Comparison of ENCODE assay signal across 38 cellular contexts in the genomic region with DNA sequence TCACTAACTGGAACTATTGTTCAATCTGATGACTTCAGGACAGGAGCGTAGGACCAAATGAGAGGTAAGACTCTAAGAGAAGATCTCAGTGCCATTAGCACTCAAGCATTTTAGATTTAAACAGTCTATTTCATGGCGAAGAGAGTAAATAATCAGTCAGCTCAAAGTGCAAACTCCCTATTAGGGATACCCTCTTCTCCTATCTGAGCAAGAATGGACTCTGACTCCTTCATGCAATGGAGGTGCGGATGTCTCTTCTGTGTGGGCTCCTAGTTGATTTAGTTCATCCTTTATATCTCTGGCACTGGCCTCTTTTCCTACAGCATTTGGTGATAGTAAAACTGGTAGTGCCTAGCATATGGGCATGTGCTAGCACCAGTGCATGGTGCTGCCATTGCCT.
"Had no signal": no experiment of that assay in that cellular context is flagged by ENCODE, and none has a peak within 500 bp of the region (broad histone marks: within the 10 kb centered on the region; RNA-seq: fewer than 3 reads in every experiment).

No MANE protein-coding gene starts in this region.

- H3K4me1 ChIP-seq: adrenal gland, ascending aorta, breast epithelium had no signal

- H3K4me3 Mint-ChIP-seq: activated naive CD4-positive, alpha-beta T cell treated with anti-CD3 and anti-CD28 coated beads for 36 hours; activated naive CD4-positive, alpha-beta T cell treated with anti-CD3 and anti-CD28 coated beads, Interleukin-2, amount 10 ng/mL, durations not matched to agents 7 days and 5 days; activated naive CD4-positive, alpha-beta T cell treated with anti-CD3 and anti-CD28 coated beads, Interleukin-2, amount 50 U/mL, for 24 hours; activated naive CD8-positive, alpha-beta T cell; activated naive CD8-positive, alpha-beta T cell treated with anti-CD3 and anti-CD28 coated beads for 36 hours; activated naive CD8-positive, alpha-beta T cell treated with anti-CD3 and anti-CD28 coated beads, Interleukin-2, amount 10 ng/mL, durations not matched to agents 7 days and 5 days; activated naive CD8-positive, alpha-beta T cell treated with anti-CD3 and anti-CD28 coated beads, Interleukin-2, amount 50 U/mL, for 24 hours; activated T-cell treated with anti-CD3 and anti-CD28 coated beads, Interleukin-2, amount 50 U/mL, for 24 hours; activated T-cell treated with anti-CD3 and anti-CD28 coated beads, Interleukin-2, amount 50 U/mL, for 4 hours; activated T-cell treated with anti-CD3 and anti-CD28 coated beads, Interleukin-2, amount 50 U/mL, for 72 hours; activated T-helper 1 cell treated with anti-CD3 and anti-CD28 coated beads, Interleukin-12 subunit alpha, Interleukin-12 subunit beta, Interleukin-2, Interleukin-4 antibody, amounts not matched to agents 30 ng/mL and 10 ng/mL and 1 ng/mL, durations not matched to agents 14 hours and 24 hours and 36 hours; activated T-helper 17 cell treated with anti-CD3 and anti-CD28 coated beads, Interleukin-2, amount 50 U/mL, for 72 hours; brain; central memory CD8-positive, alpha-beta T cell had no signal

- H3K9me3 Mint-ChIP-seq: activated naive CD4-positive, alpha-beta T cell treated with anti-CD3 and anti-CD28 coated beads, Interleukin-2, amount 50 U/mL, for 24 hours; activated naive CD8-positive, alpha-beta T cell treated with anti-CD3 and anti-CD28 coated beads, Interleukin-2, amount 10 ng/mL, durations not matched to agents 7 days and 5 days; activated T-cell treated with anti-CD3 and anti-CD28 coated beads, Interleukin-2, amount 50 U/mL, for 4 hours; activated T-cell treated with anti-CD3 and anti-CD28 coated beads, Interleukin-2, amount 50 U/mL, for 72 hours; activated T-helper 1 cell treated with anti-CD3 and anti-CD28 coated beads, Interleukin-12 subunit alpha, Interleukin-12 subunit beta, Interleukin-2, Interleukin-4 antibody, amounts not matched to agents 30 ng/mL and 10 ng/mL and 1 ng/mL, durations not matched to agents 14 hours and 24 hours and 36 hours; activated T-helper 17 cell treated with anti-CD3 and anti-CD28 coated beads, Interleukin-2, amount 50 U/mL, for 72 hours; central memory CD8-positive, alpha-beta T cell had no signal

- H3K27ac ChIP-seq: adrenal gland, ascending aorta, body of pancreas, brain microvascular endothelial cell, breast epithelium, cardiac muscle cell had no signal

- H3K27me3 ChIP-seq: adrenal gland, ascending aorta, body of pancreas, brain microvascular endothelial cell, breast epithelium, cardiac muscle cell had no signal

- H3K27me3 Mint-ChIP-seq: activated naive CD4-positive, alpha-beta T cell treated with anti-CD3 and anti-CD28 coated beads, Interleukin-2, amount 10 ng/mL, durations not matched to agents 7 days and 5 days; activated naive CD4-positive, alpha-beta T cell treated with anti-CD3 and anti-CD28 coated beads, Interleukin-2, amount 50 U/mL, for 24 hours; activated naive CD8-positive, alpha-beta T cell; activated naive CD8-positive, alpha-beta T cell treated with anti-CD3 and anti-CD28 coated beads for 36 hours; activated naive CD8-positive, alpha-beta T cell treated with anti-CD3 and anti-CD28 coated beads, Interleukin-2, amount 10 ng/mL, durations not matched to agents 7 days and 5 days; activated naive CD8-positive, alpha-beta T cell treated with anti-CD3 and anti-CD28 coated beads, Interleukin-2, amount 50 U/mL, for 24 hours; activated T-cell treated with anti-CD3 and anti-CD28 coated beads, Interleukin-2, amount 50 U/mL, for 24 hours; activated T-helper 17 cell treated with anti-CD3 and anti-CD28 coated beads, Interleukin-2, amount 50 U/mL, for 72 hours; central memory CD8-positive, alpha-beta T cell had no signal

- H3K4me3 ChIP-seq: adrenal gland, ascending aorta, body of pancreas, breast epithelium, cardiac muscle cell had no signal

- FAIRE-seq: astrocyte had no signal

- H3K27ac Mint-ChIP-seq: activated naive CD4-positive, alpha-beta T cell treated with anti-CD3 and anti-CD28 coated beads for 36 hours; activated naive CD4-positive, alpha-beta T cell treated with anti-CD3 and anti-CD28 coated beads, Interleukin-2, amount 10 ng/mL, durations not matched to agents 7 days and 5 days; activated naive CD4-positive, alpha-beta T cell treated with anti-CD3 and anti-CD28 coated beads, Interleukin-2, amount 50 U/mL, for 24 hours; activated naive CD4-positive, alpha-beta T cell treated with anti-CD3 and anti-CD28 coated beads, Interleukin-2, amount 50 U/mL, for 72 hours; activated naive CD8-positive, alpha-beta T cell; activated naive CD8-positive, alpha-beta T cell treated with anti-CD3 and anti-CD28 coated beads for 36 hours; activated naive CD8-positive, alpha-beta T cell treated with anti-CD3 and anti-CD28 coated beads, Interleukin-2, amount 10 ng/mL, durations not matched to agents 7 days and 5 days; activated naive CD8-positive, alpha-beta T cell treated with anti-CD3 and anti-CD28 coated beads, Interleukin-2, amount 50 U/mL, for 24 hours; activated T-cell treated with anti-CD3 and anti-CD28 coated beads, Interleukin-2, amount 50 U/mL, for 24 hours; activated T-cell treated with anti-CD3 and anti-CD28 coated beads, Interleukin-2, amount 50 U/mL, for 72 hours; activated T-helper 1 cell treated with anti-CD3 and anti-CD28 coated beads, Interleukin-12 subunit alpha, Interleukin-12 subunit beta, Interleukin-2, Interleukin-4 antibody, amounts not matched to agents 30 ng/mL and 10 ng/mL and 1 ng/mL, durations not matched to agents 14 hours and 24 hours and 36 hours; activated T-helper 17 cell treated with anti-CD3 and anti-CD28 coated beads, Interleukin-2, amount 50 U/mL, for 72 hours; activated T-helper 2 cell treated with anti-CD3 and anti-CD28 coated beads, Interferon-gamma antibody, Interleukin-2, Interleukin-4, amounts not matched to agents 10 μg/mL and 5 μg/mL and 100 μg/mL, durations not matched to agents 14 hours and 24 hours and 36 hours; brain had no signal

- H3K36me3 ChIP-seq: adrenal gland, ascending aorta, brain microvascular endothelial cell, breast epithelium, cardiac muscle cell had no signal

- H3K9me3 ChIP-seq: adrenal gland, ascending aorta, body of pancreas had no signal

- H3K4me1 Mint-ChIP-seq: activated naive CD4-positive, alpha-beta T cell treated with anti-CD3 and anti-CD28 coated beads, Interleukin-2, amount 10 ng/mL, durations not matched to agents 7 days and 5 days; activated naive CD4-positive, alpha-beta T cell treated with anti-CD3 and anti-CD28 coated beads, Interleukin-2, amount 50 U/mL, for 24 hours; activated naive CD8-positive, alpha-beta T cell treated with anti-CD3 and anti-CD28 coated beads for 36 hours; activated naive CD8-positive, alpha-beta T cell treated with anti-CD3 and anti-CD28 coated beads, Interleukin-2, amount 10 ng/mL, durations not matched to agents 7 days and 5 days; activated naive CD8-positive, alpha-beta T cell treated with anti-CD3 and anti-CD28 coated beads, Interleukin-2, amount 50 U/mL, for 24 hours; activated T-helper 17 cell treated with anti-CD3 and anti-CD28 coated beads, Interleukin-2, amount 50 U/mL, for 72 hours; brain; central memory CD8-positive, alpha-beta T cell had no signal

- DNase-seq: activated effector memory CD4-positive, alpha-beta T cell treated with anti-CD3 and anti-CD28 coated beads, Interleukin-2, amount 50 U/mL, for 16 hours; activated effector memory CD4-positive, alpha-beta T cell treated with Interleukin-2 at 50 U/mL for 16 hours; activated gamma-delta T cell; activated gamma-delta T cell treated with Interleukin-2 at 50 U/mL for 16 hours; activated naive CD4-positive, alpha-beta T cell; activated naive CD4-positive, alpha-beta T cell treated with anti-CD3 and anti-CD28 coated beads for 36 hours; activated naive CD4-positive, alpha-beta T cell treated with anti-CD3 and anti-CD28 coated beads, Interleukin-2, amount 10 ng/mL, durations not matched to agents 7 days and 5 days; activated naive CD4-positive, alpha-beta T cell treated with anti-CD3 and anti-CD28 coated beads, Interleukin-2, amount 50 U/mL, for 16 hours; activated naive CD4-positive, alpha-beta T cell treated with Interleukin-2 at 50 U/mL for 16 hours; activated naive CD8-positive, alpha-beta T cell treated with anti-CD3 and anti-CD28 coated beads for 36 hours; activated naive CD8-positive, alpha-beta T cell treated with anti-CD3 and anti-CD28 coated beads, Interleukin-2, amount 10 ng/mL, durations not matched to agents 7 days and 5 days; activated naive CD8-positive, alpha-beta T cell treated with anti-CD3 and anti-CD28 coated beads, Interleukin-2, amount 50 U/mL, for 24 hours; activated T-cell treated with anti-CD3 and anti-CD28 coated beads, Interleukin-2, amount 50 U/mL, for 1 hour; activated T-cell treated with anti-CD3 and anti-CD28 coated beads, Interleukin-2, amount 50 U/mL, for 24 hours; activated T-cell treated with anti-CD3 and anti-CD28 coated beads, Interleukin-2, amount 50 U/mL, for 4 hours; activated T-cell treated with anti-CD3 and anti-CD28 coated beads, Interleukin-2, amount 50 U/mL, for 48 hours; activated T-cell treated with anti-CD3 and anti-CD28 coated beads, Interleukin-2, amount 50 U/mL, for 72 hours; adrenal gland; amniotic stem cell; amygdala; anterior cingulate cortex; aorta; body of pancreas; brain microvascular endothelial cell; central memory CD4-positive, alpha-beta T cell; cerebellar nuclear complex had no signal

- ATAC-seq: activated naive CD4-positive, alpha-beta T cell treated with anti-CD3 and anti-CD28 coated beads, Interleukin-2, amount 50 U/mL, for 72 hours; activated naive CD8-positive, alpha-beta T cell treated with anti-CD3 and anti-CD28 coated beads, Interleukin-2, amount 50 U/mL, for 24 hours; activated T-cell treated with anti-CD3 and anti-CD28 coated beads, Interleukin-2, amount 50 U/mL, for 4 hours; activated T-cell treated with anti-CD3 and anti-CD28 coated beads, Interleukin-2, amount 50 U/mL, for 72 hours; activated T-helper 17 cell treated with anti-CD3 and anti-CD28 coated beads, Interleukin-2, amount 50 U/mL, for 72 hours; body of pancreas had no signal
